28 cellular contexts compared by ENCODE assay signal in the genomic region with DNA sequence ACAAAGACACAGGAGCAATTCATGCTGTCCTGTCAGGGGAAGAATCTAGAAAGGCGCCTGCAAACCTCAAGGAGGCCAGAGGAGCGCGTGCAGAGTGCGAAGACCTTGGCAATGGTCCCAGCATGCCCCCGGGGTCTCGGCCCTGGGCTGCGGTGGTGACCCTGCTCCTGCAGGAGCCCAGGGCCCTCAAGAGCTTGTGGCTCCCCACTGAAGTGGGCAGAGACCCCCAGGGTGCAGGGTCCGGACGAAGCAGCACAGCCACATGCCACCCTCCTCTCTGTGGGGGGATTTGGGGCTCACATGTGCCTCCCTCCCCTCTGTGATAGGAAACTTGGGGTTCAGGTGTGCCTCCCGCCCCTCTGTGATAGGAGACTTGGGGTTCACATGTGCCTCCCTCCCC.
"Had no signal": no experiment of that assay in that cellular context is flagged by ENCODE, and none has a peak within 500 bp of the region (broad histone marks: within the 10 kb centered on the region; RNA-seq: fewer than 3 reads in every experiment).

No MANE protein-coding gene starts in this region.

- H3K4me3 Mint-ChIP-seq: natural killer cell; nephron; stimulated activated effector memory CD8-positive, alpha-beta T cell treated with anti-CD3 and anti-CD28 coated beads, Interleukin-12 subunit alpha, Interleukin-12 subunit beta, amount 100 ng/mL, for 72 hours; stimulated activated naive B cell treated with anti-CD40 and anti-IgM and Interleukin-4, amounts not matched to agents 10 μg/mL and 1 μg/mL and 100 μg/mL, for 72 hours; stimulated activated naive CD8-positive, alpha-beta T cell treated with anti-CD3 and anti-CD28 coated beads, Interleukin-15, Interleukin-2, amounts not matched to agents 100 ng/mL and 50 ng/mL, for 24 hours had no signal

- H3K9me3 Mint-ChIP-seq: natural killer cell; nephron; stimulated activated effector memory CD8-positive, alpha-beta T cell treated with anti-CD3 and anti-CD28 coated beads, Interleukin-12 subunit alpha, Interleukin-12 subunit beta, amount 100 ng/mL, for 72 hours; stimulated activated naive CD8-positive, alpha-beta T cell treated with anti-CD3 and anti-CD28 coated beads, Interleukin-15, Interleukin-2, amounts not matched to agents 100 ng/mL and 50 ng/mL, for 24 hours had no signal

- H3K27ac ChIP-seq: ovary, parathyroid adenoma, psoas muscle, right lobe of liver, sigmoid colon, stomach, thoracic aorta, thyroid gland, tibial nerve, upper lobe of left lung, vagina had no signal

- H3K27ac Mint-ChIP-seq: nephron; progenitor cell of endocrine pancreas; stimulated activated naive B cell treated with anti-CD40 and anti-IgM and Interleukin-4, amounts not matched to agents 10 μg/mL and 1 μg/mL and 100 μg/mL, for 72 hours; stimulated activated naive CD8-positive, alpha-beta T cell treated with anti-CD3 and anti-CD28 coated beads, Interleukin-15, Interleukin-2, amounts not matched to agents 100 ng/mL and 50 ng/mL, for 24 hours had no signal

- H3K36me3 ChIP-seq: ovary had no signal

- H3K9me3 ChIP-seq: ovary, psoas muscle, right lobe of liver, sigmoid colon, stomach, thoracic aorta, thyroid gland, tibial nerve, upper lobe of left lung, vagina had no signal

- H3K36me3 Mint-ChIP-seq: natural killer cell had no signal

- H3K27me3 Mint-ChIP-seq: progenitor cell of endocrine pancreas; stimulated activated naive B cell treated with anti-CD40 and anti-IgM and Interleukin-4, amounts not matched to agents 10 μg/mL and 1 μg/mL and 100 μg/mL, for 72 hours; stimulated activated naive CD8-positive, alpha-beta T cell treated with anti-CD3 and anti-CD28 coated beads, Interleukin-15, Interleukin-2, amounts not matched to agents 100 ng/mL and 50 ng/mL, for 24 hours had no signal

- FAIRE-seq: small intestine, urothelium cell line had no signal

- H3K79me2 ChIP-seq: parathyroid adenoma had no signal

- H3K27me3 ChIP-seq: ovary, right lobe of liver, sigmoid colon, stomach, thyroid gland, tibial nerve, upper lobe of left lung, vagina had no signal

- H3K4me3 ChIP-seq: ovary, psoas muscle, right lobe of liver, sigmoid colon, stomach, thoracic aorta, thyroid gland, tibial nerve, upper lobe of left lung, vagina had no signal

- H3K4me1 ChIP-seq: parathyroid adenoma, psoas muscle, right lobe of liver, sigmoid colon, stomach, thyroid gland, tibial nerve, upper lobe of left lung, vagina had no signal

- H3K9ac ChIP-seq: parathyroid adenoma had no signal

- ATAC-seq: natural killer cell; psoas muscle; right cardiac atrium; right lobe of liver; stimulated activated effector memory CD8-positive, alpha-beta T cell treated with anti-CD3 and anti-CD28 coated beads, Interleukin-12 subunit alpha, Interleukin-12 subunit beta, amount 100 ng/mL, for 72 hours; stimulated activated naive B cell treated with anti-CD40 and anti-IgM and Interleukin-4, amounts not matched to agents 10 μg/mL and 1 μg/mL and 100 μg/mL, for 72 hours had no signal

- H2AFZ ChIP-seq: parathyroid adenoma had no signal

- DNase-seq: natural killer cell; occipital lobe; ovary; posterior cingulate gyrus; psoas muscle; right lobe of liver; sigmoid colon; small intestine; stimulated activated CD4-positive, alpha-beta T cell treated with anti-CD3 and anti-CD28 coated beads, Interleukin-15, amount 100 ng/mL, for 24 hours; stimulated activated CD4-positive, alpha-beta T cell treated with anti-CD3 and anti-CD28 coated beads, Interleukin-2, amount 100 ng/mL, for 24 hours; stimulated activated CD4-positive, alpha-beta T cell treated with anti-CD3 and anti-CD28 coated beads, Interleukin-2, amount 100 ng/mL, for 48 hours; stimulated activated CD4-positive, alpha-beta T cell treated with anti-CD3 and anti-CD28 coated beads, Interleukin-4, amount 100 ng/mL, for 24 hours; stimulated activated naive B cell treated with anti-CD40 and anti-IgM and Interleukin-4, amounts not matched to agents 10 μg/mL and 1 μg/mL and 100 μg/mL, for 72 hours; stimulated activated naive CD4-positive, alpha-beta T cell treated with Interleukin-2 at 50 U/mL for 16 hours; stomach; thyroid gland; trophoblast cell had no signal

- H3K4me1 Mint-ChIP-seq: nephron; stimulated activated naive B cell treated with anti-CD40 and anti-IgM and Interleukin-4, amounts not matched to agents 10 μg/mL and 1 μg/mL and 100 μg/mL, for 72 hours had no signal
